ENCODE assay signal across 27 cellular contexts in genomic region chr19:13583753-13584152, GRCh38.
"Had no signal": no experiment of that assay in that cellular context is flagged by ENCODE, and none has a peak within 500 bp of the region (broad histone marks: within the 10 kb centered on the region; RNA-seq: fewer than 3 reads in every experiment).

No MANE protein-coding gene starts in this region.

- H3K9me3 ChIP-seq: testis, thoracic aorta, thyroid gland, transverse colon, upper lobe of right lung, uterus, vagina had no signal

- ATAC-seq: stimulated activated effector memory CD8-positive, alpha-beta T cell treated with anti-CD3 and anti-CD28 coated beads, Interleukin-12 subunit alpha, Interleukin-12 subunit beta, amount 100 ng/mL, for 72 hours; stimulated activated memory B cell treated with anti-CD40 and anti-IgM and Interleukin-4, amounts not matched to agents 10 μg/mL and 1 μg/mL and 100 μg/mL, for 72 hours; stimulated activated naive B cell treated with anti-CD40 and anti-IgM and Interleukin-4, amounts not matched to agents 10 μg/mL and 1 μg/mL and 100 μg/mL, for 72 hours; stimulated activated naive CD8-positive, alpha-beta T cell treated with anti-CD3 and anti-CD28 coated beads, Interleukin-15, amount 100 ng/mL, for 72 hours; stimulated activated naive CD8-positive, alpha-beta T cell treated with anti-CD3 and anti-CD28 coated beads, Interleukin-15, Interleukin-2, amounts not matched to agents 100 U/mL and 50 U/mL, for 24 hours; upper lobe of right lung had no signal

- H3K4me3 ChIP-seq: stomach, suprapubic skin, testis, thoracic aorta, thyroid gland, tibial artery, tibial nerve, transverse colon, upper lobe of left lung, upper lobe of right lung, uterus, vagina had no signal

- H3K27ac ChIP-seq: stomach, suprapubic skin, testis, thoracic aorta, thyroid gland, tibial artery, tibial nerve, transverse colon, upper lobe of left lung, upper lobe of right lung, uterus, vagina had no signal

- FAIRE-seq: urothelium cell line had no signal

- H3K27me3 ChIP-seq: testis, thyroid gland, upper lobe of left lung, upper lobe of right lung, uterus, vagina had no signal

- H3K4me1 ChIP-seq: stomach, suprapubic skin, testis, thyroid gland, tibial artery, tibial nerve, transverse colon, upper lobe of left lung, upper lobe of right lung, uterus, vagina had no signal

- DNase-seq: stimulated activated CD4-positive, alpha-beta T cell treated with anti-CD3 and anti-CD28 coated beads, Interleukin-2, amount 100 ng/mL, for 48 hours; stimulated activated CD4-positive, alpha-beta T cell treated with anti-CD3 and anti-CD28 coated beads, Interleukin-4, amount 100 ng/mL, for 1 hour; stimulated activated CD4-positive, alpha-beta T cell treated with anti-CD3 and anti-CD28 coated beads, Interleukin-4, amount 100 ng/mL, for 24 hours; stimulated activated CD4-positive, alpha-beta T cell treated with anti-CD3 and anti-CD28 coated beads, Interleukin-4, amount 100 ng/mL, for 4 hours; stimulated activated CD8-positive, alpha-beta memory T cell treated with anti-CD3 and anti-CD28 coated beads, Interleukin-4, amount 100 ng/mL, for 48 hours; stimulated activated naive B cell treated with anti-CD40 and anti-IgM and Interleukin-4, amounts not matched to agents 10 μg/mL and 1 μg/mL and 100 μg/mL, for 72 hours; stimulated activated naive CD4-positive, alpha-beta T cell; stimulated activated naive CD4-positive, alpha-beta T cell treated with Interleukin-2 at 50 U/mL for 16 hours; stimulated activated naive CD8-positive, alpha-beta T cell treated with anti-CD3 and anti-CD28 coated beads, Interleukin-15, amount 100 ng/mL, for 72 hours; stimulated activated naive CD8-positive, alpha-beta T cell treated with anti-CD3 and anti-CD28 coated beads, Interleukin-15, Interleukin-2, amounts not matched to agents 100 U/mL and 50 U/mL, for 24 hours; stomach; substantia nigra; testis; thyroid gland; tibial artery; transverse colon; trophoblast cell; upper lobe of left lung; upper lobe of right lung; uterus had no signal

- H3K36me3 ChIP-seq: stomach, suprapubic skin, thoracic aorta, thyroid gland, tibial artery, tibial nerve, transverse colon, upper lobe of left lung, upper lobe of right lung, uterus, vagina had no signal
